23 cellular contexts compared by ENCODE assay signal in the genomic region with DNA sequence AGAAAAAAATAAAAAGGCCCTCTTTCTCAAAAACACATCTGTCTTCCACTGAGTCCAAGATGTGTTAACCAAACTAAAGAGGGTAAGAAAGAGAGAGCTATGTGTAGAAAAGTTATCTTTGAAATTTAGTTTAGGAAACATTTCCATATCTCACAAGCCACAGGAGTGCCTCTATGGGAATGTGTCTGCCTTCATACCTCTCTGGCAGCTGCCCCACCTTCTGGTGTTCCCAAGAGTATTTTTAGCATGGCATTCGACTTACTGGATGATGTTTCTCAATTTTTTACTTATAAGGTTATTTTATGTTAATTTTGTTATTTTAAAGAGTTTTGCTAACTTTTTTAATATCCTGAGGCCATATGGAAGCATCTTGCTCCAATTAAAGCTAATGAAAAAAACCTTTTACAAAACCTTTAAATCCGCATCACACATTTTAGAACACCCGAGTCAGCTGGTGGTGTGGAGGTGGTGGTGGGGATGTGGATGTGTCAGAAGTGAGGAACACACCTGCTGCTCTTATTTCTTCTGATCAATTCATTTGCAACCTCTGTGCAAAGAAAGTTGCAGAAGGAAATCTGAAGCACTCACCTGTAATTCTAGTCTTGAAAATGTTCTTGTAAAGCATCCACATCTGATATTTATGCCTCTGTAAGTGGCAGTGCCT.
"Had no signal": no experiment of that assay in that cellular context is flagged by ENCODE, and none has a peak within 500 bp of the region (broad histone marks: within the 10 kb centered on the region; RNA-seq: fewer than 3 reads in every experiment).

No MANE protein-coding gene starts in this region.

- H3K27ac ChIP-seq: colonic mucosa, esophagus squamous epithelium, prostate gland, right lobe of liver, testis, tibial artery had no signal

- H3K27me3 Mint-ChIP-seq: central memory CD8-positive, alpha-beta T cell; memory B cell; type B pancreatic cell had no signal

- ATAC-seq: left colon; naive thymus-derived CD4-positive, alpha-beta T cell; right lobe of liver; stimulated activated effector memory CD8-positive, alpha-beta T cell treated with anti-CD3 and anti-CD28 coated beads, Interleukin-12 subunit alpha, Interleukin-12 subunit beta, amount 100 ng/mL, for 72 hours; stimulated activated naive CD8-positive, alpha-beta T cell treated with anti-CD3 and anti-CD28 coated beads, Interleukin-15, Interleukin-2, amounts not matched to agents 100 U/mL and 50 U/mL, for 24 hours had no signal

- H3K36me3 ChIP-seq: colonic mucosa, esophagus squamous epithelium, prostate gland, right lobe of liver, tibial artery had no signal

- H3K27me3 ChIP-seq: colonic mucosa, esophagus squamous epithelium, right lobe of liver, testis, tibial artery had no signal

- H3K27ac Mint-ChIP-seq: dendritic cell treated with granulocyte-macrophage colony-stimulating factor and Interleukin-4, amounts not matched to agents 40 ng/mL and 50 ng/mL, for 4 days; memory B cell; naive thymus-derived CD4-positive, alpha-beta T cell; nephron; stimulated activated effector memory CD8-positive, alpha-beta T cell treated with anti-CD3 and anti-CD28 coated beads, Interleukin-12 subunit alpha, Interleukin-12 subunit beta, amount 100 ng/mL, for 72 hours; type B pancreatic cell had no signal

- H3K4me1 Mint-ChIP-seq: central memory CD8-positive, alpha-beta T cell; memory B cell; naive thymus-derived CD4-positive, alpha-beta T cell; stimulated activated effector memory CD8-positive, alpha-beta T cell treated with anti-CD3 and anti-CD28 coated beads, Interleukin-12 subunit alpha, Interleukin-12 subunit beta, amount 100 ng/mL, for 72 hours had no signal

- H3K4me3 ChIP-seq: colonic mucosa, esophagus squamous epithelium, lung, prostate gland, right lobe of liver, smooth muscle cell, testis, tibial artery had no signal

- H3K4me3 Mint-ChIP-seq: central memory CD8-positive, alpha-beta T cell; dendritic cell treated with granulocyte-macrophage colony-stimulating factor and Interleukin-4, amounts not matched to agents 40 ng/mL and 50 ng/mL, for 4 days; memory B cell; naive thymus-derived CD4-positive, alpha-beta T cell; nephron; stimulated activated effector memory CD8-positive, alpha-beta T cell treated with anti-CD3 and anti-CD28 coated beads, Interleukin-12 subunit alpha, Interleukin-12 subunit beta, amount 100 ng/mL, for 72 hours; type B pancreatic cell had no signal

- H3K36me3 Mint-ChIP-seq: memory B cell; naive thymus-derived CD4-positive, alpha-beta T cell; stimulated activated effector memory CD8-positive, alpha-beta T cell treated with anti-CD3 and anti-CD28 coated beads, Interleukin-12 subunit alpha, Interleukin-12 subunit beta, amount 100 ng/mL, for 72 hours; type B pancreatic cell had no signal

- H3K4me2 ChIP-seq: smooth muscle cell had no signal

- H3K9me3 ChIP-seq: colonic mucosa, esophagus squamous epithelium, prostate gland, right lobe of liver, testis, tibial artery had no signal

- H3K4me1 ChIP-seq: colonic mucosa, esophagus squamous epithelium, prostate gland, right lobe of liver, testis, tibial artery had no signal

- DNase-seq: colonic mucosa; effector CD8-positive, alpha-beta T cell; esophagus squamous epithelium; foreskin melanocyte; hippocampal formation; left colon; naive thymus-derived CD4-positive, alpha-beta T cell; right lobe of liver; stimulated activated CD4-positive, alpha-beta T cell treated with anti-CD3 and anti-CD28 coated beads, Interleukin-2, amount 100 ng/mL, for 24 hours; stimulated activated CD4-positive, alpha-beta T cell treated with anti-CD3 and anti-CD28 coated beads, Interleukin-4, amount 100 ng/mL, for 24 hours; stimulated activated naive CD8-positive, alpha-beta T cell treated with anti-CD3 and anti-CD28 coated beads, Interleukin-15, Interleukin-2, amounts not matched to agents 100 U/mL and 50 U/mL, for 24 hours; substantia nigra; testis; tibial artery had no signal

- H3K9me3 Mint-ChIP-seq: central memory CD8-positive, alpha-beta T cell; dendritic cell treated with granulocyte-macrophage colony-stimulating factor and Interleukin-4, amounts not matched to agents 40 ng/mL and 50 ng/mL, for 4 days; memory B cell; naive thymus-derived CD4-positive, alpha-beta T cell; nephron; stimulated activated effector memory CD8-positive, alpha-beta T cell treated with anti-CD3 and anti-CD28 coated beads, Interleukin-12 subunit alpha, Interleukin-12 subunit beta, amount 100 ng/mL, for 72 hours; type B pancreatic cell had no signal
